Comparison of ENCODE assay signal across 18 cellular contexts in genomic region chr1:199020046-199020445, GRCh38.
"Had no signal": no experiment of that assay in that cellular context is flagged by ENCODE, and none has a peak within 500 bp of the region (broad histone marks: within the 10 kb centered on the region; RNA-seq: fewer than 3 reads in every experiment).

No MANE protein-coding gene starts in this region.

- ATAC-seq: activated naive CD8-positive, alpha-beta T cell treated with anti-CD3 and anti-CD28 coated beads, Interleukin-2, amount 50 U/mL, for 24 hours; gastrocnemius medialis; heart right ventricle; left cardiac atrium; lower lobe of right lung; T-helper 17 cell had no signal

- H3K9ac ChIP-seq: parathyroid adenoma had no signal

- H3K9me3 ChIP-seq: breast epithelium, gastrocnemius medialis, lower lobe of right lung, sigmoid colon, stomach, testis had no signal

- H3K27me3 ChIP-seq: breast epithelium, gastrocnemius medialis, heart right ventricle, sigmoid colon, stomach, testis had no signal

- H3K4me1 ChIP-seq: breast epithelium, gastrocnemius medialis, heart right ventricle, lower lobe of right lung, parathyroid adenoma, sigmoid colon, stomach, testis had no signal

- H2AFZ ChIP-seq: parathyroid adenoma had no signal

- H3K79me2 ChIP-seq: parathyroid adenoma had no signal

- H3K27ac ChIP-seq: breast epithelium, epithelial cell of prostate, gastrocnemius medialis, heart right ventricle, lower lobe of right lung, parathyroid adenoma, sigmoid colon, stomach, testis had no signal

- H3K4me3 ChIP-seq: breast epithelium, gastrocnemius medialis, heart right ventricle, lower lobe of right lung, sigmoid colon, stomach, testis had no signal

- DNase-seq: activated B cell treated with CpG ODN at 0.5 μM for 24 hours; activated CD4-positive, alpha-beta T cell treated with anti-CD3 and anti-CD28 coated beads for 48 hours; activated gamma-delta T cell treated with Interleukin-2 at 50 U/mL for 16 hours; activated naive CD8-positive, alpha-beta T cell treated with anti-CD3 and anti-CD28 coated beads, Interleukin-2, amount 50 U/mL, for 24 hours; aorta; dermis blood vessel endothelial cell; gastrocnemius medialis; heart right ventricle; left cardiac atrium; lower lobe of right lung; sigmoid colon; stimulated activated CD4-positive, alpha-beta T cell treated with anti-CD3 and anti-CD28 coated beads, Interleukin-1b, Interleukin-23, amount 100 ng/mL, for 48 hours; stomach; T-helper 17 cell; testis had no signal

- H3K36me3 ChIP-seq: breast epithelium, gastrocnemius medialis, heart right ventricle, lower lobe of right lung, sigmoid colon, stomach had no signal
